Comparison of ENCODE assay signal across 29 cellular contexts in the genomic region with DNA sequence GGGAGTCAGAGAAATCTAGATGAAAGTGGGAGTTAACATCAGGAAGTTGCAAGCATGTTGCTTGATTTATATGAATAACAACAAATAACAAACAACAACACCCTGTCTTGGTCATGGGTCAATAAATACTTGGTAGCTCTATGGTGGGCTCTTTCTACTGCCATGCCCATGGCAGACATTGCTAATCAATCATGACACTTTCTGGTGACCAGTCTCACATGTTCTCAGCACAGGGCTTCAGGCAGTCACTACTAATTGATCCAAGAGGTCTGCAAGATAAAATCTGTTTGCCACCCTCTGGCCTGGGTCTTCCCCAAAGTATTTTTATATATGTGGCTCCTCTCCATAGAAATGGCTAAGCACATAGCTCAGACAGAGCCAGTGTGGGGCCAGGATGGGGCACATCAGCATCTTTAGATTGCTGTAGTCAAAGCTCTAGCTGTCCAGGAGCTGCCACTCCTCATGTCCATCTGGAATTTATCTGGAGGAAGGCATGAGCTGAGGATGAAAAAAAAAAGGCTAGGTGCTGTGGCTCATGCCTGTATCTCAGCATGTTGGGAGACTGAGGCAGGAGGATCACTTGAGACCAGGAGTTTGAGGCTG. TPM values are rescaled to one million over a fixed set of nuclear protein-coding genes. Genes with fewer than 3 reads are reported as not detected.
"Had no signal": no experiment of that assay in that cellular context is flagged by ENCODE, and none has a peak within 500 bp of the region (broad histone marks: within the 10 kb centered on the region; RNA-seq: fewer than 3 reads in every experiment).

No MANE protein-coding gene starts in this region.

- H3K9ac ChIP-seq: parathyroid adenoma had no signal

- H3K79me2 ChIP-seq: parathyroid adenoma had no signal

- DNase-seq: colonic mucosa; effector CD8-positive, alpha-beta T cell; endodermal cell; foreskin keratinocyte; glutamatergic neuron; heart right ventricle; hypothalamus; left ventricle myocardium superior; lower lobe of right lung; natural killer cell; right cardiac atrium; stimulated activated CD4-positive, alpha-beta T cell treated with anti-CD3 and anti-CD28 coated beads, Interleukin-4, amount 100 ng/mL, for 4 hours; stimulated activated naive CD8-positive, alpha-beta T cell treated with anti-CD3 and anti-CD28 coated beads, Interleukin-15, Interleukin-2, amounts not matched to agents 100 U/mL and 50 U/mL, for 24 hours; testis; tibial artery had no signal

- H3K27ac Mint-ChIP-seq: dendritic cell treated with granulocyte-macrophage colony-stimulating factor and Interleukin-4, amounts not matched to agents 40 ng/mL and 50 ng/mL, for 4 days; endodermal cell; natural killer cell; stimulated activated memory B cell treated with anti-CD40 and anti-IgM and Interleukin-4, amounts not matched to agents 10 μg/mL and 1 μg/mL and 100 μg/mL, for 72 hours; type B pancreatic cell had no signal

- H3K4me3 Mint-ChIP-seq: dendritic cell treated with granulocyte-macrophage colony-stimulating factor and Interleukin-4, amounts not matched to agents 40 ng/mL and 50 ng/mL, for 4 days; endodermal cell; natural killer cell; stimulated activated memory B cell treated with anti-CD40 and anti-IgM and Interleukin-4, amounts not matched to agents 10 μg/mL and 1 μg/mL and 100 μg/mL, for 72 hours; type B pancreatic cell had no signal

- H3K36me3 Mint-ChIP-seq: natural killer cell; stimulated activated memory B cell treated with anti-CD40 and anti-IgM and Interleukin-4, amounts not matched to agents 10 μg/mL and 1 μg/mL and 100 μg/mL, for 72 hours; type B pancreatic cell had no signal

- H3K9me3 Mint-ChIP-seq: dendritic cell treated with granulocyte-macrophage colony-stimulating factor and Interleukin-4, amounts not matched to agents 40 ng/mL and 50 ng/mL, for 4 days; natural killer cell had no signal

- H2AFZ ChIP-seq: parathyroid adenoma had no signal

- H3K9me3 ChIP-seq: colonic mucosa, lower lobe of right lung, neutrophil, prostate gland, testis, tibial artery had no signal

- H3K36me3 ChIP-seq: colonic mucosa, gastroesophageal sphincter, heart right ventricle, lower lobe of right lung, neutrophil, prostate gland, spleen, tibial artery had no signal

- H3K27me3 ChIP-seq: colonic mucosa, gastroesophageal sphincter, heart right ventricle, testis, tibial artery had no signal

- H3K27me3 Mint-ChIP-seq: stimulated activated memory B cell treated with anti-CD40 and anti-IgM and Interleukin-4, amounts not matched to agents 10 μg/mL and 1 μg/mL and 100 μg/mL, for 72 hours had no signal

- H3K4me3 ChIP-seq: colonic mucosa, gastroesophageal sphincter, heart right ventricle, lower lobe of right lung, prostate gland, skin epidermis, spleen, testis, tibial artery had no signal

- FAIRE-seq: keratinocyte had no signal

- ATAC-seq: esophagus mucosa; foreskin keratinocyte; gastroesophageal sphincter; heart right ventricle; left ventricle myocardium superior; lower lobe of right lung; natural killer cell; right cardiac atrium; stimulated activated memory B cell treated with anti-CD40 and anti-IgM and Interleukin-4, amounts not matched to agents 10 μg/mL and 1 μg/mL and 100 μg/mL, for 72 hours; stimulated activated naive CD8-positive, alpha-beta T cell treated with anti-CD3 and anti-CD28 coated beads, Interleukin-15, Interleukin-2, amounts not matched to agents 100 U/mL and 50 U/mL, for 24 hours had no signal

- H3K4me1 ChIP-seq: colonic mucosa, parathyroid adenoma had no signal

- H3K27ac ChIP-seq: colonic mucosa, epithelial cell of prostate, foreskin keratinocyte, gastroesophageal sphincter, heart right ventricle, lower lobe of right lung, neutrophil, parathyroid adenoma, prostate gland, skin epidermis, spleen, testis, tibial artery had no signal

RNA-seq across cellular contexts. Expression of a gene that starts 51.2 kb away (rescaled TPM):
- total RNA-seq: fibroblast of lung, foreskin keratinocyte, mononuclear cell, natural killer cell had no signal
- polyA plus RNA-seq: foreskin keratinocyte had no signal
